ENCODE assay signal across 8 cellular contexts in the genomic region with DNA sequence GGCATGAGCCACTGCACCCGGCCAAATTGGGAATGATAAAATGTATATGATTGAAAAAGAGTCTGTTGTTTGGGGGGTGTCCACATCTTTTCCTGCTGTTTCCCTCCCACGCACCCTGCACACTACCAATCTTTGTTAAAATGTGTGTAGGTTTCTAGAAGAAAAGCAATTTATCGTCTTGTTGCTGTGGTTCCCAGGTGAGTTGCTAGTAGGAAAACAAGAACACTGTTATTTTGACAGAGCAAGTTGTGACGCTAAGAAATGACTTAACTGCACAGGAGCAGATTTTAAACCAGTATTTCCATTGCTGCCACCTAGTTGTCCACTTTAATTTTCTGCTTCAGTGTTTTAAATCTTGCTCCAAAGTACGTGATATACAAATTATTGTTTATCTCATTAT.
"Had no signal": no experiment of that assay in that cellular context is flagged by ENCODE, and none has a peak within 500 bp of the region (broad histone marks: within the 10 kb centered on the region; RNA-seq: fewer than 3 reads in every experiment).

No MANE protein-coding gene starts in this region.

- FAIRE-seq: HepG2 had no signal

- ATAC-seq: HCT116, HepG2 had no signal

- DNase-seq: GM23248, GOT3, H7, HFFc6 had no signal

- H2AFZ ChIP-seq: GM23248 had no signal

- H3K36me3 ChIP-seq: HAP-1 had no signal

- H3K9me3 ChIP-seq: HAP-1 had no signal

- H3K4me1 ChIP-seq: HAP-1 had no signal

- H3K4me3 ChIP-seq: GM23248, HAP-1 had no signal

- H3K27ac ChIP-seq: GM23248, HL-60 had no signal

- H3K9ac ChIP-seq: GM23248 had no signal
